ENCODE assay signal across 1 cellular context in genomic region chr2:148754864-148755263, GRCh38.
TF ChIP-seq lines count a peak whose summit lies in the region.

No MANE protein-coding gene starts in this region.

TF ChIP-seq in WTC11, 78 proteins besides CTCF, POLR2A, EP300 and RAD21 (continued from another document):
- TF ChIP-seq, protein P1, sequence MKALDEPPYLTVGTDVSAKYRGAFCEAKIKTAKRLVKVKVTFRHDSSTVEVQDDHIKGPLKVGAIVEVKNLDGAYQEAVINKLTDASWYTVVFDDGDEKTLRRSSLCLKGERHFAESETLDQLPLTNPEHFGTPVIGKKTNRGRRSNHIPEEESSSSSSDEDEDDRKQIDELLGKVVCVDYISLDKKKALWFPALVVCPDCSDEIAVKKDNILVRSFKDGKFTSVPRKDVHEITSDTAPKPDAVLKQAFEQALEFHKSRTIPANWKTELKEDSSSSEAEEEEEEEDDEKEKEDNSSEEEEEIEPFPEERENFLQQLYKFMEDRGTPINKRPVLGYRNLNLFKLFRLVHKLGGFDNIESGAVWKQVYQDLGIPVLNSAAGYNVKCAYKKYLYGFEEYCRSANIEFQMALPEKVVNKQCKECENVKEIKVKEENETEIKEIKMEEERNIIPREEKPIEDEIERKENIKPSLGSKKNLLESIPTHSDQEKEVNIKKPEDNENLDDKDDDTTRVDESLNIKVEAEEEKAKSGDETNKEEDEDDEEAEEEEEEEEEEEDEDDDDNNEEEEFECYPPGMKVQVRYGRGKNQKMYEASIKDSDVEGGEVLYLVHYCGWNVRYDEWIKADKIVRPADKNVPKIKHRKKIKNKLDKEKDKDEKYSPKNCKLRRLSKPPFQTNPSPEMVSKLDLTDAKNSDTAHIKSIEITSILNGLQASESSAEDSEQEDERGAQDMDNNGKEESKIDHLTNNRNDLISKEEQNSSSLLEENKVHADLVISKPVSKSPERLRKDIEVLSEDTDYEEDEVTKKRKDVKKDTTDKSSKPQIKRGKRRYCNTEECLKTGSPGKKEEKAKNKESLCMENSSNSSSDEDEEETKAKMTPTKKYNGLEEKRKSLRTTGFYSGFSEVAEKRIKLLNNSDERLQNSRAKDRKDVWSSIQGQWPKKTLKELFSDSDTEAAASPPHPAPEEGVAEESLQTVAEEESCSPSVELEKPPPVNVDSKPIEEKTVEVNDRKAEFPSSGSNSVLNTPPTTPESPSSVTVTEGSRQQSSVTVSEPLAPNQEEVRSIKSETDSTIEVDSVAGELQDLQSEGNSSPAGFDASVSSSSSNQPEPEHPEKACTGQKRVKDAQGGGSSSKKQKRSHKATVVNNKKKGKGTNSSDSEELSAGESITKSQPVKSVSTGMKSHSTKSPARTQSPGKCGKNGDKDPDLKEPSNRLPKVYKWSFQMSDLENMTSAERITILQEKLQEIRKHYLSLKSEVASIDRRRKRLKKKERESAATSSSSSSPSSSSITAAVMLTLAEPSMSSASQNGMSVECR (CRISPR knock-in tag; IDR thresholded peaks at IDR 0.05; ENCODE audit: borderline replicate concordance): no peak
- TF ChIP-seq ZSCAN18 (CRISPR knock-in tag; IDR thresholded peaks at IDR 0.05): no peak
- TF ChIP-seq USF1 (CRISPR knock-in tag; IDR thresholded peaks at IDR 0.05): no peak
- no peak for TF ChIP-seq MXD4 (CRISPR knock-in tag; IDR thresholded peaks at IDR 0.05; ENCODE audit: borderline replicate concordance)
- TF ChIP-seq PRDM15 (CRISPR knock-in tag; IDR thresholded peaks at IDR 0.05): no peak
- no peak for TF ChIP-seq E2F4 (CRISPR knock-in tag; IDR thresholded peaks at IDR 0.05; ENCODE audit: borderline replicate concordance, low read depth)
- no peak for TF ChIP-seq ZNF396 (CRISPR knock-in tag; IDR thresholded peaks at IDR 0.05; ENCODE audit: borderline replicate concordance)
- TF ChIP-seq, protein P2, sequence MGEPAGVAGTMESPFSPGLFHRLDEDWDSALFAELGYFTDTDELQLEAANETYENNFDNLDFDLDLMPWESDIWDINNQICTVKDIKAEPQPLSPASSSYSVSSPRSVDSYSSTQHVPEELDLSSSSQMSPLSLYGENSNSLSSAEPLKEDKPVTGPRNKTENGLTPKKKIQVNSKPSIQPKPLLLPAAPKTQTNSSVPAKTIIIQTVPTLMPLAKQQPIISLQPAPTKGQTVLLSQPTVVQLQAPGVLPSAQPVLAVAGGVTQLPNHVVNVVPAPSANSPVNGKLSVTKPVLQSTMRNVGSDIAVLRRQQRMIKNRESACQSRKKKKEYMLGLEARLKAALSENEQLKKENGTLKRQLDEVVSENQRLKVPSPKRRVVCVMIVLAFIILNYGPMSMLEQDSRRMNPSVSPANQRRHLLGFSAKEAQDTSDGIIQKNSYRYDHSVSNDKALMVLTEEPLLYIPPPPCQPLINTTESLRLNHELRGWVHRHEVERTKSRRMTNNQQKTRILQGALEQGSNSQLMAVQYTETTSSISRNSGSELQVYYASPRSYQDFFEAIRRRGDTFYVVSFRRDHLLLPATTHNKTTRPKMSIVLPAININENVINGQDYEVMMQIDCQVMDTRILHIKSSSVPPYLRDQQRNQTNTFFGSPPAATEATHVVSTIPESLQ (CRISPR knock-in tag; IDR thresholded peaks at IDR 0.05): no peak
- TF ChIP-seq ZBTB21 (CRISPR knock-in tag; IDR thresholded peaks at IDR 0.05; ENCODE audit: borderline replicate concordance): no peak
- TF ChIP-seq ZNF671 (CRISPR knock-in tag; IDR thresholded peaks at IDR 0.05): no peak
